ENCODE assay signal across 1 cellular context in genomic region chr3:49872801-49873281, GRCh38.
TF ChIP-seq lines count a peak whose summit lies in the region.

No MANE protein-coding gene starts in this region.

TF ChIP-seq in K562, 482 proteins besides CTCF, POLR2A, EP300 and RAD21:
- TF ChIP-seq HMBOX1 (IDR thresholded peaks at IDR 0.05) (no peak), RFX1 (IDR thresholded peaks at IDR 0.05) (peak; percentile 66), ZNF699 (CRISPR knock-in tag; IDR thresholded peaks at IDR 0.05; ENCODE audit: insufficient replicate concordance) (no peak), ZNF232 (CRISPR knock-in tag; IDR thresholded peaks at IDR 0.05) (no peak), ETV5 (CRISPR knock-in tag; IDR thresholded peaks at IDR 0.05; ENCODE audit: low read depth) (no peak), TRIM28 (IDR thresholded peaks at IDR 0.05) (no peak), ZBTB7A (IDR thresholded peaks at IDR 0.05; ENCODE audit: borderline replicate concordance, control insufficient read depth, low read depth, low read length) (peak; percentile 54; the same call in 1 of the 2 replicates), E2F5 (CRISPR knock-in tag; IDR thresholded peaks at IDR 0.05) (no peak)
